Comparison of ENCODE assay signal across 14 cellular contexts in the genomic region with DNA sequence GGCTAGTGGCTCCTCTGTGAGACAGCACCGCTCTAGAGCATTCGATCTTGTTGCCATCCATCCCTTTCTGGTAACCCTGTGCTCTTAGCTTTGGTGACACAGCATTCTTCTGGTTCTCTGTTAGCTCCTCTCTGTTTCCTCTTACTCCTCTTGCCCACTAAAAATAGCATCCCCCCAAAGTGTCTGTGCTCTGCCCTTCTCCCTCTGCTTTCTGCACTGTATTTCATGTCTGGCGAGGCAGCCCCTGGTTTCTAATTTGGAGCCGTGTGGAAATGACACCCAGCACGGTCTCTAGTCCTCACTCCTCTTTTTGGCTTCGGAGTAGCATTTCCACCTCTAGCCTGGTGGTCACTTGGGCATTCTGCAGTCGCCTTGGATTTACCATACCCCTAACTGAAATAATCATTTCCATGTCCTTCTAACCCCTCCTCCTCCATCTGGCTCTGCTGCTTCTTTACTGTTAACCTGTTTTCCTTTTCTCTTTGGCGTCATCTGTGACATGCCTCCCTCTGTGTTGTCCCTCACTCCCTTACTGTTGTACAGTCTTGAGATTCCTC. TPM values are rescaled to one million over a fixed set of nuclear protein-coding genes. Genes with fewer than 3 reads are reported as not detected.
DNase-seq lines count a peak whose midpoint lies in the region; ATAC-seq lines count a peak whose summit lies in the region.
"Had no signal": no experiment of that assay in that cellular context is flagged by ENCODE, and none has a peak within 500 bp of the region (broad histone marks: within the 10 kb centered on the region; RNA-seq: fewer than 3 reads in every experiment).

No MANE protein-coding gene starts in this region.

- DNase-seq in Right ventricle myocardium superior, result no peak
- no peak for DNase-seq in left cardiac atrium
- peak; percentile 34 for DNase-seq in Kasumi-1 (lab: John Stamatoyannopoulos, UW)
- peak; percentile 29 for DNase-seq in UCSD-AML1 (lab: John Stamatoyannopoulos, UW; ENCODE audit: unreplicated experiment)
- peak; percentile 19 for DNase-seq in retina
- DNase-seq in SKM-1 (lab: John Stamatoyannopoulos, UW; ENCODE audit: unreplicated experiment), result no peak
- DNase-seq in activated T-cell treated with anti-CD3 and anti-CD28 coated beads, Interleukin-2, amount 50 U/mL, for 4 hours, result no peak
- DNase-seq in NCI-H2171 treated with DMSO at 0.1 percent for 48 hours (lab: John Stamatoyannopoulos, UW), result no peak
- DNase-seq: HFFc6, NCI-H1436, NCI-H2029 treated with DMSO at 0.1 percent for 48 hours, NCI-H510A, NCI-H82 had no signal

- H3K36me3 Mint-ChIP-seq in activated T-cell treated with anti-CD3 and anti-CD28 coated beads, Interleukin-2, amount 50 U/mL, for 4 hours (ENCODE audit: insufficient read depth), result no peaks in the 10 kb centered on the region

- H3K4me3 Mint-ChIP-seq in activated T-cell treated with anti-CD3 and anti-CD28 coated beads, Interleukin-2, amount 50 U/mL, for 4 hours, result no peak overlapping the region
- H3K4me3 Mint-ChIP-seq: HFFc6 had no signal

- H3K4me1 Mint-ChIP-seq in activated T-cell treated with anti-CD3 and anti-CD28 coated beads, Interleukin-2, amount 50 U/mL, for 4 hours (ENCODE audit: low read depth), result no peaks in the 10 kb centered on the region

- intact Hi-C loops in Right ventricle myocardium superior (cut with DNase I) (no loop called here), left cardiac atrium (cut with DNase I) (no loop called here)

- ATAC-seq in Right ventricle myocardium superior (ENCODE audit: poor library complexity) (peak; percentile 12), left cardiac atrium (no peak)
- no peak for ATAC-seq in activated T-cell treated with anti-CD3 and anti-CD28 coated beads, Interleukin-2, amount 50 U/mL, for 4 hours
- ATAC-seq: Panc1 had no signal

- peaks cover 3% of the 10 kb centered on the region for H3K9me3 Mint-ChIP-seq in activated T-cell treated with anti-CD3 and anti-CD28 coated beads, Interleukin-2, amount 50 U/mL, for 4 hours
- H3K9me3 Mint-ChIP-seq: HFFc6 had no signal

- H3K27me3 Mint-ChIP-seq in activated T-cell treated with anti-CD3 and anti-CD28 coated beads, Interleukin-2, amount 50 U/mL, for 4 hours (ENCODE audit: low read depth), result no peaks in the 10 kb centered on the region

RNA-seq across cellular contexts. Expression of a gene that starts 23.8 kb away (rescaled TPM):
- total RNA-seq in Right ventricle myocardium superior (18.3 TPM), left cardiac atrium (10 to 100 TPM; 10.9 to 26.2 TPM)
- total RNA-seq in activated T-cell treated with anti-CD3 and anti-CD28 coated beads, Interleukin-2, amount 50 U/mL, for 4 hours, result under 1 TPM in 2 of 3 donors, not detected in 1; 0.05 to 0.08 TPM

Comparison
In these comparisons a context has a peak if more than half of its experiments do, and no peak if none do; other contexts are left out.
1. DNase-seq: peak in Kasumi-1 (2 of 2), UCSD-AML1 (single experiment) and retina (single experiment); none in Right ventricle myocardium superior (single experiment), left cardiac atrium (single experiment), SKM-1 (single experiment), activated T-cell treated with anti-CD3 and anti-CD28 coated beads, Interleukin-2, amount 50 U/mL, for 4 hours (single experiment) and NCI-H2171 treated with DMSO at 0.1 percent for 48 hours (single experiment).
2. RNA of a gene that starts 23.8 kb away (total RNA-seq): 10.9 to 26.2 TPM in left cardiac atrium and 18.3 TPM in Right ventricle myocardium superior (single experiment); 0.05 to 0.08 TPM in activated T-cell treated with anti-CD3 and anti-CD28 coated beads, Interleukin-2, amount 50 U/mL, for 4 hours; every median in the first group is over 10 times any median in the second.